ENCODE assay signal across 8 cellular contexts in the genomic region with DNA sequence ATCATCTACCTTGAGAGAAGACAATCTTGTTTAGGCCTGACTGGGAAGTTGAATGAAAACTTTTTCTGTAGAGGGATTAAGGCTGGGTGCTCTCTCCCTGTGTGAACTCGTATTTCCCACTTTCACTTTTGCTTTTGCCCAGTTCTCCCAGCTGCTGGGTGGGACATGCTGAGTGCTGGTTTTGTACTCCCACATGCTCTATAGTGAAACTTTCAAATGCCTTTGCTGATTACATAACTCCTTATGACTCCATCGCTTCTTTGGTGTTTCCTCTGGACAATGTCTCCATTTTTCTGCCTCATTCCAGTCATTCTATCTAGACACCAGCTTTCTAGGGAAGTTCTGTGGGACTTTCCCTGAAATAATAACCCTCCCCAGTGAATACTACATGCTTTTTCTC.
DNase-seq lines count a peak whose midpoint lies in the region; ATAC-seq and TF ChIP-seq lines count a peak whose summit lies in the region.

No MANE protein-coding gene starts in this region.

- ATAC-seq in GM19035 (IDR thresholded peaks at IDR 0.05; ENCODE audit: unreplicated experiment), result peak; percentile 51
- no peak for ATAC-seq in GM21786 (IDR thresholded peaks at IDR 0.05; ENCODE audit: unreplicated experiment)

- no peaks in the 10 kb centered on the region for H3K36me3 Mint-ChIP-seq in chondrocyte (ENCODE audit: low read depth)

- peaks cover 7% of the 10 kb centered on the region for H3K4me1 ChIP-seq in muscle layer of colon (ENCODE audit: insufficient read depth, low read length)

- H3K27ac ChIP-seq in muscle layer of colon (ENCODE audit: low read depth, low read length), result peak overlapping the region; percentile 51

- H3K27me3 Mint-ChIP-seq in chondrocyte (ENCODE audit: low read depth), result peaks cover 7% of the 10 kb centered on the region

- peak overlapping the region; percentile 45 for H3K27ac Mint-ChIP-seq in chondrocyte (ENCODE audit: unreplicated experiment)

- no peaks in the 10 kb centered on the region for H3K27me3 ChIP-seq in muscle layer of colon (ENCODE audit: control insufficient read depth in 1 of 2, insufficient read depth in 2 of 2, low read length in 2 of 2)

- peak overlapping the region; percentile 23 for H3K4me3 Mint-ChIP-seq in chondrocyte (ENCODE audit: unreplicated experiment)

- no peaks in the 10 kb centered on the region for H3K36me3 ChIP-seq in muscle layer of colon (ENCODE audit: insufficient read depth, low read length)

- peaks cover 15% of the 10 kb centered on the region for H3K4me1 Mint-ChIP-seq in chondrocyte (ENCODE audit: low read depth)

- TF ChIP-seq CTCF in chondrocyte (IDR thresholded peaks at IDR 0.05), result no peak

- peak; percentile 6 for DNase-seq in AG08395 (ENCODE audit: low spot score)
- DNase-seq in HT1080 (ENCODE audit: low read depth), result peak; percentile 70
- no peak for DNase-seq in chondrocyte (ENCODE audit: low spot score)
- no peak for DNase-seq in DMS114 treated with DMSO at 0.1 percent for 48 hours (lab: John Stamatoyannopoulos, UW; ENCODE audit: unreplicated experiment)
- DNase-seq in NCI-H526 (lab: John Stamatoyannopoulos, UW), result no peak

- no peaks in the 10 kb centered on the region for H3K9me3 ChIP-seq in muscle layer of colon (ENCODE audit: low read length)

- peak overlapping the region; percentile 1 to 32 for H3K4me3 ChIP-seq in muscle layer of colon (ENCODE audit: low read depth in 1 of 2, low read length in 2 of 2)

- no peaks in the 10 kb centered on the region for H3K9me3 Mint-ChIP-seq in chondrocyte (ENCODE audit: low read depth)

- H3K9ac ChIP-seq in muscle layer of colon (ENCODE audit: low read length), result no peak overlapping the region

Comparison
In these comparisons a context has a peak if more than half of its experiments do, and no peak if none do; other contexts are left out.
1. DNase-seq: peak in AG08395 (single experiment) and HT1080 (single experiment); none in chondrocyte (single experiment), DMS114 treated with DMSO at 0.1 percent for 48 hours (single experiment) and NCI-H526 (0 of 2).